18 cellular contexts compared by ENCODE assay signal in genomic region chrX:19774905-19775304, GRCh38.
A peak's percentile ranks its signal among the peaks of the same experiment; 100 is the strongest.
DNase-seq lines count a peak whose midpoint lies in the region; FAIRE-seq and TF ChIP-seq lines count a peak whose summit lies in the region.
"Had no signal": no experiment of that assay in that cellular context is flagged by ENCODE, and none has a peak within 500 bp of the region (broad histone marks: within the 10 kb centered on the region; RNA-seq: fewer than 3 reads in every experiment).

No MANE protein-coding gene starts in this region.

- H3K4me3 ChIP-seq in bronchial epithelial cell (ENCODE audit: low read depth, low read length) = no peak overlapping the region
- H3K4me3 ChIP-seq: ovary had no signal

- no peaks in the 10 kb centered on the region for H3K27me3 ChIP-seq in bronchial epithelial cell (ENCODE audit: control insufficient read depth, insufficient read depth, low read length)
- H3K27me3 ChIP-seq: BE2C, ovary had no signal

- peak; percentile 8 for DNase-seq in stimulated activated naive CD4-positive, alpha-beta T cell treated with Interleukin-2 at 50 U/mL for 16 hours (lab: John Stamatoyannopoulos, UW)
- no peak for DNase-seq in stimulated activated naive CD4-positive, alpha-beta T cell (lab: John Stamatoyannopoulos, UW)
- peak; percentile 12 for DNase-seq in T-helper 22 cell (ENCODE audit: low read depth)
- DNase-seq in bronchial epithelial cell (ENCODE audit: low read depth) = no peak
- no peak for DNase-seq in NCI-H82 treated with DMSO at 0.1 percent for 48 hours (lab: John Stamatoyannopoulos, UW; ENCODE audit: unreplicated experiment)
- DNase-seq in HT-29 (ENCODE audit: low spot score) = no peak
- DNase-seq in iPS-NIHi11 (ENCODE audit: low spot score) = no peak
- DNase-seq: amniotic stem cell, BE2C, EL, head of caudate nucleus, kidney, midbrain, NCI-H187 treated with DMSO at 0.1 percent for 48 hours, NCI-H526, ovary, SW 1271 had no signal

- H3K36me3 ChIP-seq in bronchial epithelial cell (ENCODE audit: control insufficient read depth, insufficient read depth, low read length) = no peaks in the 10 kb centered on the region
- H3K36me3 ChIP-seq: BE2C, ovary had no signal

- TF ChIP-seq CTCF in bronchial epithelial cell (IDR thresholded peaks at IDR 0.05; ENCODE audit: insufficient read depth, low read length, severe bottlenecking) = no peak

- FAIRE-seq in bronchial epithelial cell (lab: Jason Lieb, UNC) = peak; percentile 64
- FAIRE-seq: kidney, RCC 7860 had no signal

Comparison
In these comparisons a context has a peak if more than half of its experiments do, and no peak if none do; other contexts are left out.
1. DNase-seq: peak in stimulated activated naive CD4-positive, alpha-beta T cell treated with Interleukin-2 at 50 U/mL for 16 hours (single experiment) and T-helper 22 cell (single experiment); none in stimulated activated naive CD4-positive, alpha-beta T cell (0 of 6), bronchial epithelial cell (single experiment), NCI-H82 treated with DMSO at 0.1 percent for 48 hours (single experiment), HT-29 (single experiment) and iPS-NIHi11 (single experiment).